Comparison of ENCODE assay signal across 8 cellular contexts in genomic region chr13:38415233-38415632, GRCh38.
DNase-seq lines count a peak whose midpoint lies in the region; ATAC-seq and TF ChIP-seq lines count a peak whose summit lies in the region.

No MANE protein-coding gene starts in this region.

- no peak for TF ChIP-seq CTCF in upper lobe of right lung (IDR thresholded peaks at IDR 0.05)

- no peak overlapping the region for H3K4me3 ChIP-seq in upper lobe of right lung

- H3K4me1 ChIP-seq in upper lobe of right lung = no peaks in the 10 kb centered on the region

- H3K27ac ChIP-seq in upper lobe of right lung = no peak overlapping the region

- H3K9me3 ChIP-seq in upper lobe of right lung = no peaks in the 10 kb centered on the region

- H3K27me3 ChIP-seq in upper lobe of right lung = no peaks in the 10 kb centered on the region

- intact Hi-C loops in Right ventricle myocardium inferior (cut with DNase I) (no loop called here), cardiac septum (cut with DNase I) (no loop called here), upper lobe of right lung (cut with DNase I) (no loop called here)

- DNase-seq in Right ventricle myocardium inferior (ENCODE audit: missing footprints) (no peak), cardiac septum (ENCODE audit: low spot score) (no peak), SKM-1 treated with dmso at 0.1 percent for 144 hours (lab: John Stamatoyannopoulos, UW; ENCODE audit: unreplicated experiment) (peak; percentile 52), upper lobe of right lung (no peak), medulla oblongata (ENCODE audit: extremely low spot score) (no peak), SIG-M5 (lab: John Stamatoyannopoulos, UW) (no peak), 8988T (no peak)

- no peaks in the 10 kb centered on the region for H3K36me3 ChIP-seq in upper lobe of right lung

- ATAC-seq in Right ventricle myocardium inferior (peak; percentile 92), HG02938 (IDR thresholded peaks at IDR 0.05; ENCODE audit: unreplicated experiment) (peak; percentile 96), upper lobe of right lung (peak; percentile 23)

Comparison
In these comparisons a context has a peak if more than half of its experiments do, and no peak if none do; other contexts are left out.
1. ATAC-seq: peak in every context shown above with its lines; median percentile 96 in HG02938; 92 in Right ventricle myocardium inferior; 23 in upper lobe of right lung.